1 cellular context compared by ENCODE assay signal in the genomic region with DNA sequence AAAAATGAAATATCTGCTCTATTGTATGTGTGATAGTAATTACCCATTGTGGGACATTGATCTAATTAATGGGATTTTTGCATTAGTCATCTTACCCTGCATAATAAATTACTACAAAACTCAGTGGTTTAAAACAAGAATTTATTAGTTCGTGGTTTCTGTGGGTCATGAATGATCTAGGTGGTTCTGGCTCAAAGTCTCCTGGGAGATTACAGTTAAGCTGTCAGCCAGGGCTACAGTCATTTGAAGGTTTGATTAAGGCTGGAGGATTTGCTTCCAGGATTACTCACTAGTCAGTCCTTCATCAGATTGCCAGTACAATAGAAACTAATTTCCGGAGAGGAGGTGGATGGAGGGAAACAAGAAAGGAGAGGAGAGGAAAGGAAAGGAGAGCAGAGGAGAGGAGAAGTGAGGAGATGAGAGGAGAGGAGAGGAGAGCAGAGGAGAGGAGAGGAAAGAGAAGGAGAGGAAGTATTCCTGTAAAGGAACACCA.
TF ChIP-seq lines count a peak whose summit lies in the region.

No MANE protein-coding gene starts in this region.

TF ChIP-seq in SK-N-SH treated with all-trans-retinoic acid at 6 μM for 48 hours, 23 proteins besides CTCF, POLR2A, EP300 and RAD21 (continued from another document):
- TF ChIP-seq, protein P1, sequence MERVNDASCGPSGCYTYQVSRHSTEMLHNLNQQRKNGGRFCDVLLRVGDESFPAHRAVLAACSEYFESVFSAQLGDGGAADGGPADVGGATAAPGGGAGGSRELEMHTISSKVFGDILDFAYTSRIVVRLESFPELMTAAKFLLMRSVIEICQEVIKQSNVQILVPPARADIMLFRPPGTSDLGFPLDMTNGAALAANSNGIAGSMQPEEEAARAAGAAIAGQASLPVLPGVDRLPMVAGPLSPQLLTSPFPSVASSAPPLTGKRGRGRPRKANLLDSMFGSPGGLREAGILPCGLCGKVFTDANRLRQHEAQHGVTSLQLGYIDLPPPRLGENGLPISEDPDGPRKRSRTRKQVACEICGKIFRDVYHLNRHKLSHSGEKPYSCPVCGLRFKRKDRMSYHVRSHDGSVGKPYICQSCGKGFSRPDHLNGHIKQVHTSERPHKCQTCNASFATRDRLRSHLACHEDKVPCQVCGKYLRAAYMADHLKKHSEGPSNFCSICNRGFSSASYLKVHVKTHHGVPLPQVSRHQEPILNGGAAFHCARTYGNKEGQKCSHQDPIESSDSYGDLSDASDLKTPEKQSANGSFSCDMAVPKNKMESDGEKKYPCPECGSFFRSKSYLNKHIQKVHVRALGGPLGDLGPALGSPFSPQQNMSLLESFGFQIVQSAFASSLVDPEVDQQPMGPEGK (CRISPR knock-in tag; IDR thresholded peaks at IDR 0.05; ENCODE audit: borderline replicate concordance): peak; percentile 95
- no peak for TF ChIP-seq ZFP30 (CRISPR knock-in tag; IDR thresholded peaks at IDR 0.05)
- no peak for TF ChIP-seq TCF4 (CRISPR knock-in tag; IDR thresholded peaks at IDR 0.05; ENCODE audit: borderline replicate concordance)
- peak; percentile 51; the same call in 1 of the 2 replicates for TF ChIP-seq OSR1 (CRISPR knock-in tag; IDR thresholded peaks at IDR 0.05)
- TF ChIP-seq PPARA (CRISPR knock-in tag; IDR thresholded peaks at IDR 0.05; ENCODE audit: borderline replicate concordance): no peak
- TF ChIP-seq, protein P2, sequence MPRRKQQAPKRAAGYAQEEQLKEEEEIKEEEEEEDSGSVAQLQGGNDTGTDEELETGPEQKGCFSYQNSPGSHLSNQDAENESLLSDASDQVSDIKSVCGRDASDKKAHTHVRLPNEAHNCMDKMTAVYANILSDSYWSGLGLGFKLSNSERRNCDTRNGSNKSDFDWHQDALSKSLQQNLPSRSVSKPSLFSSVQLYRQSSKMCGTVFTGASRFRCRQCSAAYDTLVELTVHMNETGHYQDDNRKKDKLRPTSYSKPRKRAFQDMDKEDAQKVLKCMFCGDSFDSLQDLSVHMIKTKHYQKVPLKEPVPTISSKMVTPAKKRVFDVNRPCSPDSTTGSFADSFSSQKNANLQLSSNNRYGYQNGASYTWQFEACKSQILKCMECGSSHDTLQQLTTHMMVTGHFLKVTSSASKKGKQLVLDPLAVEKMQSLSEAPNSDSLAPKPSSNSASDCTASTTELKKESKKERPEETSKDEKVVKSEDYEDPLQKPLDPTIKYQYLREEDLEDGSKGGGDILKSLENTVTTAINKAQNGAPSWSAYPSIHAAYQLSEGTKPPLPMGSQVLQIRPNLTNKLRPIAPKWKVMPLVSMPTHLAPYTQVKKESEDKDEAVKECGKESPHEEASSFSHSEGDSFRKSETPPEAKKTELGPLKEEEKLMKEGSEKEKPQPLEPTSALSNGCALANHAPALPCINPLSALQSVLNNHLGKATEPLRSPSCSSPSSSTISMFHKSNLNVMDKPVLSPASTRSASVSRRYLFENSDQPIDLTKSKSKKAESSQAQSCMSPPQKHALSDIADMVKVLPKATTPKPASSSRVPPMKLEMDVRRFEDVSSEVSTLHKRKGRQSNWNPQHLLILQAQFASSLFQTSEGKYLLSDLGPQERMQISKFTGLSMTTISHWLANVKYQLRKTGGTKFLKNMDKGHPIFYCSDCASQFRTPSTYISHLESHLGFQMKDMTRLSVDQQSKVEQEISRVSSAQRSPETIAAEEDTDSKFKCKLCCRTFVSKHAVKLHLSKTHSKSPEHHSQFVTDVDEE (CRISPR knock-in tag; IDR thresholded peaks at IDR 0.05): no peak
- TF ChIP-seq ZFP3 (CRISPR knock-in tag; IDR thresholded peaks at IDR 0.05): no peak
